Comparison of ENCODE assay signal across 26 cellular contexts in genomic region chr17:17772231-17772630, GRCh38.
DNase-seq lines count a peak whose midpoint lies in the region; ATAC-seq, FAIRE-seq and TF ChIP-seq lines count a peak whose summit lies in the region.
"Had no signal": no experiment of that assay in that cellular context is flagged by ENCODE, and none has a peak within 500 bp of the region (broad histone marks: within the 10 kb centered on the region; RNA-seq: fewer than 3 reads in every experiment).

No MANE protein-coding gene starts in this region.

- WGBS in pancreas, 2 donors, result 68 to 73% methylated on average over 3 of the region's 3 CpGs

- FAIRE-seq in pancreas (lab: Jason Lieb, UNC), result no peak
- FAIRE-seq: HepG2 had no signal

- H3K27ac Mint-ChIP-seq in brain (peak overlapping the region; percentile 3 to 98 (median 56)), nephron (peak overlapping the region; percentile 60 to 66 (median 63))

- no peaks in the 10 kb centered on the region for H3K9me3 Mint-ChIP-seq in brain
- H3K9me3 Mint-ChIP-seq in nephron, result no peaks in the 10 kb centered on the region

- no peak for DNase-seq in pancreas
- no peak for DNase-seq in middle frontal gyrus (ENCODE audit: extremely low spot score, low spot score)
- no peak for DNase-seq in nucleus accumbens (lab: John Stamatoyannopoulos, UW)
- no peak for DNase-seq in NCI-H526 (lab: John Stamatoyannopoulos, UW)
- DNase-seq: activated CD4-positive, alpha-beta T cell treated with anti-CD3 and anti-CD28 coated beads for 48 hours; activated gamma-delta T cell treated with Interleukin-2 at 50 U/mL for 16 hours; activated T-cell treated with anti-CD3 and anti-CD28 coated beads, Interleukin-2, amount 50 U/mL, for 1 hour; brain microvascular endothelial cell; COR-L47; effector CD4-positive, alpha-beta T cell; HCEC 1CT; Kasumi-1; NCI-H146; NCI-H345; NCI-H748 treated with DMSO at 0.1 percent for 48 hours; Peyer's patch; SIG-M5; stimulated activated CD4-positive, alpha-beta T cell treated with anti-CD3 and anti-CD28 coated beads, Interleukin-4, amount 100 ng/mL, for 24 hours; T1000; trophoblast cell; WERI-Rb-1 had no signal

- no peak overlapping the region for H3K9ac ChIP-seq in BLaER1

- H4K20me1 ChIP-seq in BLaER1, result peaks cover 98% of the 10 kb centered on the region

- TF ChIP-seq CTCF in HEK293 (tag by site-specific recombination; IDR thresholded peaks at IDR 0.05), result no peak
- no peak for TF ChIP-seq CTCF in brain (conservative IDR thresholded peaks at IDR 0.05)
- no peak for TF ChIP-seq CTCF in nephron (IDR thresholded peaks at IDR 0.05; ENCODE audit: unreplicated experiment in 3 of 3)
- no peak for TF ChIP-seq CTCF in pancreas (IDR thresholded peaks at IDR 0.05)

- H3K27me3 Mint-ChIP-seq in brain, result no peaks in the 10 kb centered on the region
- H3K27me3 Mint-ChIP-seq in nephron (ENCODE audit: low read depth), result no peaks in the 10 kb centered on the region

- peaks cover 5% of the 10 kb centered on the region for H3K36me3 Mint-ChIP-seq in brain
- no peaks in the 10 kb centered on the region for H3K36me3 Mint-ChIP-seq in nephron (ENCODE audit: low read depth)

- H3K36me3 ChIP-seq in BLaER1 (peaks cover 48% of the 10 kb centered on the region), HEK293 (ENCODE audit: control insufficient read depth in 2 of 2, insufficient read depth in 1 of 2, low read length in 2 of 2) (no peaks in the 10 kb centered on the region; a peak in 1 of 3 replicates), pancreas (no peaks in the 10 kb centered on the region)
- H3K36me3 ChIP-seq: brain microvascular endothelial cell, Peyer's patch had no signal

- H3K4me1 Mint-ChIP-seq in brain, result peaks cover 78% of the 10 kb centered on the region
- peaks cover 70% of the 10 kb centered on the region for H3K4me1 Mint-ChIP-seq in nephron

- CTCF ChIA-PET in HEK293 (lab: Yijun Ruan, JAX), result no interaction called here

- no peak overlapping the region for H3K27ac ChIP-seq in BLaER1
- no peak overlapping the region for H3K27ac ChIP-seq in HEK293 (ENCODE audit: extremely low read depth, low read depth, low read length)
- H3K27ac ChIP-seq in pancreas, result no peak overlapping the region
- H3K27ac ChIP-seq: brain microvascular endothelial cell, Peyer's patch had no signal

- H3K4me1 ChIP-seq in BLaER1 (peaks cover 58% of the 10 kb centered on the region), HEK293 (ENCODE audit: control insufficient read depth, insufficient read depth, low read length) (peaks cover 9% of the 10 kb centered on the region), pancreas (peaks cover 0 to 7% (median 0%) of the 10 kb centered on the region in 3 donors)

- H3K4me3 ChIP-seq in BLaER1 (no peak overlapping the region), HEK293 (ENCODE audit: low read depth, low read length) (no peak overlapping the region), pancreas (no peak overlapping the region)
- H3K4me3 ChIP-seq: Peyer's patch had no signal

- POLR2A ChIA-PET in HEK293 (lab: Yijun Ruan, JAX), result no interaction called here

- ATAC-seq in pancreas, result no peak
- ATAC-seq: HepG2 had no signal

- 0 out of 2 replicates have a peak overlapping the region, but pooled peaks have one; percentile 14 for H3K4me2 ChIP-seq in BLaER1

- no peaks in the 10 kb centered on the region for H3K27me3 ChIP-seq in BLaER1
- no peaks in the 10 kb centered on the region for H3K27me3 ChIP-seq in pancreas
- H3K27me3 ChIP-seq: brain microvascular endothelial cell, Peyer's patch had no signal

- intact Hi-C loops in pancreas (cut with DNase I), result no loop called here

- H3K9me3 ChIP-seq in BLaER1 (no peaks in the 10 kb centered on the region), HEK293 (ENCODE audit: control insufficient read depth, insufficient read depth, low read depth, low read length) (no peaks in the 10 kb centered on the region), pancreas (no peaks in the 10 kb centered on the region)
- H3K9me3 ChIP-seq: Peyer's patch had no signal

- H3K4me3 Mint-ChIP-seq in brain (no peak overlapping the region), nephron (peak overlapping the region in 1 of 3 experiments; percentile 45)

TF ChIP-seq in HEK293, 187 proteins besides CTCF, POLR2A, EP300 and RAD21:
- peak; percentile 71 for TF ChIP-seq GLIS1 (tag by site-specific recombination; IDR thresholded peaks at IDR 0.05)
- TF ChIP-seq ZNF521 (tag by site-specific recombination; IDR thresholded peaks at IDR 0.05), result no peak
- no peak for TF ChIP-seq ZNF140 (tag by site-specific recombination; IDR thresholded peaks at IDR 0.05)
- no peak for TF ChIP-seq SP3 (tag by site-specific recombination; IDR thresholded peaks at IDR 0.05)
- no peak for TF ChIP-seq ZNF239 (tag by site-specific recombination; IDR thresholded peaks at IDR 0.05)
- no peak for TF ChIP-seq HOXD13 (CRISPR knock-in tag; IDR thresholded peaks at IDR 0.05; ENCODE audit: borderline replicate concordance)
- TF ChIP-seq ZNF2 (tag by site-specific recombination; IDR thresholded peaks at IDR 0.05), result no peak
- TF ChIP-seq ZNF610 (tag by site-specific recombination; IDR thresholded peaks at IDR 0.05; ENCODE audit: borderline replicate concordance), result no peak
- TF ChIP-seq GLI2 (tag by site-specific recombination; IDR thresholded peaks at IDR 0.05; ENCODE audit: borderline replicate concordance, low read depth), result no peak
- TF ChIP-seq ZNF292 (tag by site-specific recombination; IDR thresholded peaks at IDR 0.05; ENCODE audit: borderline replicate concordance, low read depth), result no peak
- TF ChIP-seq PRDM1 (tag by site-specific recombination; IDR thresholded peaks at IDR 0.05), result peak; percentile 62; the same call in 1 of the 2 replicates
- no peak for TF ChIP-seq WT1 (tag by site-specific recombination; IDR thresholded peaks at IDR 0.05)
- TF ChIP-seq YY1 (tag by site-specific recombination; IDR thresholded peaks at IDR 0.05), result no peak
- 0 out of 2 replicates have a peak, but pooled peaks have one; percentile 31 for TF ChIP-seq PRDM10 (tag by site-specific recombination; IDR thresholded peaks at IDR 0.05)
- TF ChIP-seq ZNF354C (tag by site-specific recombination; IDR thresholded peaks at IDR 0.05; ENCODE audit: borderline replicate concordance, low read depth), result no peak
- TF ChIP-seq MYNN (tag by site-specific recombination; IDR thresholded peaks at IDR 0.05; ENCODE audit: borderline replicate concordance), result no peak
- no peak for TF ChIP-seq ZNF707 (tag by site-specific recombination; IDR thresholded peaks at IDR 0.05)
- no peak for TF ChIP-seq ZSCAN30 (tag by site-specific recombination; IDR thresholded peaks at IDR 0.05)
- TF ChIP-seq ZNF76 (tag by site-specific recombination; IDR thresholded peaks at IDR 0.05; ENCODE audit: borderline replicate concordance, low read depth), result no peak
